Comparison of ENCODE assay signal across 16 cellular contexts in genomic region chr5:59186623-59187022, GRCh38.
"Had no signal": no experiment of that assay in that cellular context is flagged by ENCODE, and none has a peak within 500 bp of the region (broad histone marks: within the 10 kb centered on the region; RNA-seq: fewer than 3 reads in every experiment).

No MANE protein-coding gene starts in this region.

- H3K4me3 Mint-ChIP-seq: activated B cell treated with CpG ODN at 0.5 μM for 24 hours; activated naive CD4-positive, alpha-beta T cell treated with anti-CD3 and anti-CD28 coated beads, Interleukin-2, amount 10 ng/mL, durations not matched to agents 7 days and 5 days; memory B cell; nephron progenitor cell; T-helper 1 cell treated with Interleukin-12 subunit alpha and Interleukin-12 subunit beta and Interleukin-4 antibody, amounts not matched to agents 30 μg/mL and 1 μg/mL, for 36 hours had no signal

- DNase-seq: activated B cell treated with CpG ODN at 0.5 μM for 24 hours; activated CD4-positive, alpha-beta T cell treated with anti-CD3 and anti-CD28 coated beads, Interleukin-2, amount 50 U/mL, for 1 hour; activated naive CD4-positive, alpha-beta T cell treated with anti-CD3 and anti-CD28 coated beads, Interleukin-2, amount 10 ng/mL, durations not matched to agents 7 days and 5 days; activated T-cell treated with anti-CD3 and anti-CD28 coated beads for 4 hours; amniotic stem cell; dorsolateral prefrontal cortex; foreskin fibroblast; islet precursor cell; nephron progenitor cell; small intestine; substantia nigra had no signal

- H3K9me3 Mint-ChIP-seq: activated B cell treated with CpG ODN at 0.5 μM for 24 hours; activated naive CD4-positive, alpha-beta T cell treated with anti-CD3 and anti-CD28 coated beads, Interleukin-2, amount 10 ng/mL, durations not matched to agents 7 days and 5 days; activated T-helper 2 cell treated with anti-CD3 and anti-CD28 coated beads, Interferon-gamma antibody, Interleukin-2, Interleukin-4, amounts not matched to agents 10 μg/mL and 5 μg/mL and 100 μg/mL, durations not matched to agents 14 hours and 24 hours and 36 hours; memory B cell; nephron progenitor cell; T-helper 1 cell treated with Interleukin-12 subunit alpha and Interleukin-12 subunit beta and Interleukin-4 antibody, amounts not matched to agents 30 μg/mL and 1 μg/mL, for 36 hours had no signal

- H3K36me3 ChIP-seq: esophagus muscularis mucosa had no signal

- H3K27me3 ChIP-seq: dorsolateral prefrontal cortex, esophagus muscularis mucosa had no signal

- H3K27ac ChIP-seq: dorsolateral prefrontal cortex had no signal

- H3K36me3 Mint-ChIP-seq: activated naive CD4-positive, alpha-beta T cell treated with anti-CD3 and anti-CD28 coated beads, Interleukin-2, amount 10 ng/mL, durations not matched to agents 7 days and 5 days; memory B cell had no signal

- H3K4me3 ChIP-seq: dorsolateral prefrontal cortex, esophagus muscularis mucosa had no signal

- H3K27ac Mint-ChIP-seq: activated B cell treated with CpG ODN at 0.5 μM for 24 hours; activated naive CD4-positive, alpha-beta T cell treated with anti-CD3 and anti-CD28 coated beads, Interleukin-2, amount 10 ng/mL, durations not matched to agents 7 days and 5 days; activated T-helper 2 cell treated with anti-CD3 and anti-CD28 coated beads, Interferon-gamma antibody, Interleukin-2, Interleukin-4, amounts not matched to agents 10 μg/mL and 5 μg/mL and 100 μg/mL, durations not matched to agents 14 hours and 24 hours and 36 hours; memory B cell; T-helper 1 cell treated with Interleukin-12 subunit alpha and Interleukin-12 subunit beta and Interleukin-4 antibody, amounts not matched to agents 30 μg/mL and 1 μg/mL, for 36 hours had no signal

- FAIRE-seq: small intestine, TTC549 had no signal

- H3K9me3 ChIP-seq: esophagus muscularis mucosa had no signal
